12 cellular contexts compared by ENCODE assay signal in the genomic region with DNA sequence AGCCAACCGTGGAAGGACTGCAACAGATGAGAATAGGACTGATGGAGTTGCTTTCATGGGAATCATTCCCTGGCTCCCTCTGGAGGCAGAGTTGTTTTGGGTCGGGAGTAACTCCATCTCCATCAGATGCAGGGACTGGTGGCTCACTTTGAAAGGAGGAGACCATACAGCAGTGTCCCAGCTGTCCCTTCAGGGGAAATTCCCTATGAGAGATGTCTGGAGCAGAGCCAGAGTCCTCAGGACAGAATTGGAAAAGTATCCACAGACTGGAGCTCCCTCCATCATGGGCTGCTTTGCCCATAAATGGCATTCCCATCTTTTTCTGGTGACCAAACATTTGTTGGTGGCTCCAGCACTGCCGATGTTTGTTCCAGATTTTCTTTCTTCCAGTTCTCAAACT.
DNase-seq lines count a peak whose midpoint lies in the region; ATAC-seq lines count a peak whose summit lies in the region.
"Had no signal": no experiment of that assay in that cellular context is flagged by ENCODE, and none has a peak within 500 bp of the region (broad histone marks: within the 10 kb centered on the region; RNA-seq: fewer than 3 reads in every experiment).

No MANE protein-coding gene starts in this region.

- H3K9me3 Mint-ChIP-seq in activated T-cell treated with anti-CD3 and anti-CD28 coated beads, Interleukin-2, amount 50 U/mL, for 72 hours = peaks cover 2 to 5% of the 10 kb centered on the region in 2 donors
- peaks cover 4% of the 10 kb centered on the region for H3K9me3 Mint-ChIP-seq in activated T-cell treated with anti-CD3 and anti-CD28 coated beads, Interleukin-2, amount 50 U/mL, for 4 hours
- H3K9me3 Mint-ChIP-seq in stimulated activated naive CD8-positive, alpha-beta T cell treated with anti-CD3 and anti-CD28 coated beads, Interleukin-15, Interleukin-2, amounts not matched to agents 100 ng/mL and 50 ng/mL, for 24 hours = peaks cover 12% of the 10 kb centered on the region
- peaks cover 17% of the 10 kb centered on the region for H3K9me3 Mint-ChIP-seq in activated naive CD8-positive, alpha-beta T cell treated with anti-CD3 and anti-CD28 coated beads for 36 hours
- peaks cover 8 to 9% of the 10 kb centered on the region in 2 donors for H3K9me3 Mint-ChIP-seq in stimulated activated naive B cell treated with anti-CD40 and anti-IgM and Interleukin-4, amounts not matched to agents 10 μg/mL and 1 μg/mL and 100 μg/mL, for 72 hours

- no peak for DNase-seq in activated T-cell treated with anti-CD3 and anti-CD28 coated beads, Interleukin-2, amount 50 U/mL, for 72 hours
- DNase-seq in activated T-cell treated with anti-CD3 and anti-CD28 coated beads, Interleukin-2, amount 50 U/mL, for 4 hours = no peak
- DNase-seq in stimulated activated naive CD8-positive, alpha-beta T cell treated with anti-CD3 and anti-CD28 coated beads, Interleukin-15, Interleukin-2, amounts not matched to agents 100 U/mL and 50 U/mL, for 24 hours = no peak
- DNase-seq in activated naive CD8-positive, alpha-beta T cell treated with anti-CD3 and anti-CD28 coated beads for 36 hours = no peak
- DNase-seq in stimulated activated naive B cell treated with anti-CD40 and anti-IgM and Interleukin-4, amounts not matched to agents 10 μg/mL and 1 μg/mL and 100 μg/mL, for 72 hours = no peak
- no peak for DNase-seq in Kasumi-1 (lab: John Stamatoyannopoulos, UW)
- DNase-seq: C1 segment of cervical spinal cord, NCI-H1105 treated with DMSO at 0.1 percent for 48 hours, NCI-H187, NCI-H446 had no signal

- ATAC-seq in activated T-cell treated with anti-CD3 and anti-CD28 coated beads, Interleukin-2, amount 50 U/mL, for 72 hours (replicated peaks in 1 of 2) = no peak
- no peak for ATAC-seq in activated T-cell treated with anti-CD3 and anti-CD28 coated beads, Interleukin-2, amount 50 U/mL, for 4 hours
- ATAC-seq in stimulated activated naive CD8-positive, alpha-beta T cell treated with anti-CD3 and anti-CD28 coated beads, Interleukin-15, Interleukin-2, amounts not matched to agents 100 U/mL and 50 U/mL, for 24 hours = no peak
- no peak for ATAC-seq in stimulated activated naive B cell treated with anti-CD40 and anti-IgM and Interleukin-4, amounts not matched to agents 10 μg/mL and 1 μg/mL and 100 μg/mL, for 72 hours (replicated peaks)
- no peak for ATAC-seq in HG02798 (IDR thresholded peaks at IDR 0.05; ENCODE audit: poor library complexity, unreplicated experiment)

- H3K36me3 Mint-ChIP-seq in activated T-cell treated with anti-CD3 and anti-CD28 coated beads, Interleukin-2, amount 50 U/mL, for 72 hours (ENCODE audit: insufficient read depth in 2 of 2) = peaks cover 23 to 58% of the 10 kb centered on the region in 2 donors
- H3K36me3 Mint-ChIP-seq in activated T-cell treated with anti-CD3 and anti-CD28 coated beads, Interleukin-2, amount 50 U/mL, for 4 hours (ENCODE audit: insufficient read depth) = peaks cover 46% of the 10 kb centered on the region
- H3K36me3 Mint-ChIP-seq in stimulated activated naive CD8-positive, alpha-beta T cell treated with anti-CD3 and anti-CD28 coated beads, Interleukin-15, Interleukin-2, amounts not matched to agents 100 ng/mL and 50 ng/mL, for 24 hours (ENCODE audit: low read depth) = peaks cover 72% of the 10 kb centered on the region
- H3K36me3 Mint-ChIP-seq in activated naive CD8-positive, alpha-beta T cell treated with anti-CD3 and anti-CD28 coated beads for 36 hours = peaks cover 73% of the 10 kb centered on the region
- peaks cover 66 to 77% of the 10 kb centered on the region in 2 donors for H3K36me3 Mint-ChIP-seq in stimulated activated naive B cell treated with anti-CD40 and anti-IgM and Interleukin-4, amounts not matched to agents 10 μg/mL and 1 μg/mL and 100 μg/mL, for 72 hours

- H3K4me1 Mint-ChIP-seq in activated T-cell treated with anti-CD3 and anti-CD28 coated beads, Interleukin-2, amount 50 U/mL, for 72 hours (ENCODE audit: low read depth) = peaks cover 67% of the 10 kb centered on the region
- peaks cover 62% of the 10 kb centered on the region for H3K4me1 Mint-ChIP-seq in activated T-cell treated with anti-CD3 and anti-CD28 coated beads, Interleukin-2, amount 50 U/mL, for 4 hours (ENCODE audit: low read depth)
- peaks cover 65% of the 10 kb centered on the region for H3K4me1 Mint-ChIP-seq in stimulated activated naive CD8-positive, alpha-beta T cell treated with anti-CD3 and anti-CD28 coated beads, Interleukin-15, Interleukin-2, amounts not matched to agents 100 ng/mL and 50 ng/mL, for 24 hours (ENCODE audit: low read depth)
- peaks cover 62% of the 10 kb centered on the region for H3K4me1 Mint-ChIP-seq in activated naive CD8-positive, alpha-beta T cell treated with anti-CD3 and anti-CD28 coated beads for 36 hours
- H3K4me1 Mint-ChIP-seq in stimulated activated naive B cell treated with anti-CD40 and anti-IgM and Interleukin-4, amounts not matched to agents 10 μg/mL and 1 μg/mL and 100 μg/mL, for 72 hours = peaks cover 42 to 63% of the 10 kb centered on the region in 2 donors

- H3K4me3 Mint-ChIP-seq in activated T-cell treated with anti-CD3 and anti-CD28 coated beads, Interleukin-2, amount 50 U/mL, for 72 hours = no peak overlapping the region
- no peak overlapping the region for H3K4me3 Mint-ChIP-seq in activated T-cell treated with anti-CD3 and anti-CD28 coated beads, Interleukin-2, amount 50 U/mL, for 4 hours
- no peak overlapping the region for H3K4me3 Mint-ChIP-seq in stimulated activated naive CD8-positive, alpha-beta T cell treated with anti-CD3 and anti-CD28 coated beads, Interleukin-15, Interleukin-2, amounts not matched to agents 100 ng/mL and 50 ng/mL, for 24 hours
- no peak overlapping the region for H3K4me3 Mint-ChIP-seq in activated naive CD8-positive, alpha-beta T cell treated with anti-CD3 and anti-CD28 coated beads for 36 hours
- no peak overlapping the region for H3K4me3 Mint-ChIP-seq in stimulated activated naive B cell treated with anti-CD40 and anti-IgM and Interleukin-4, amounts not matched to agents 10 μg/mL and 1 μg/mL and 100 μg/mL, for 72 hours

- no peaks in the 10 kb centered on the region for H3K27me3 Mint-ChIP-seq in activated T-cell treated with anti-CD3 and anti-CD28 coated beads, Interleukin-2, amount 50 U/mL, for 72 hours (ENCODE audit: low read depth)
- no peaks in the 10 kb centered on the region for H3K27me3 Mint-ChIP-seq in activated T-cell treated with anti-CD3 and anti-CD28 coated beads, Interleukin-2, amount 50 U/mL, for 4 hours (ENCODE audit: low read depth)
- H3K27me3 Mint-ChIP-seq in stimulated activated naive CD8-positive, alpha-beta T cell treated with anti-CD3 and anti-CD28 coated beads, Interleukin-15, Interleukin-2, amounts not matched to agents 100 ng/mL and 50 ng/mL, for 24 hours = no peaks in the 10 kb centered on the region
- no peaks in the 10 kb centered on the region for H3K27me3 Mint-ChIP-seq in activated naive CD8-positive, alpha-beta T cell treated with anti-CD3 and anti-CD28 coated beads for 36 hours
- no peaks in the 10 kb centered on the region for H3K27me3 Mint-ChIP-seq in stimulated activated naive B cell treated with anti-CD40 and anti-IgM and Interleukin-4, amounts not matched to agents 10 μg/mL and 1 μg/mL and 100 μg/mL, for 72 hours

- peak overlapping the region; percentile 57 for H3K27ac Mint-ChIP-seq in activated T-cell treated with anti-CD3 and anti-CD28 coated beads, Interleukin-2, amount 50 U/mL, for 72 hours
- H3K27ac Mint-ChIP-seq in stimulated activated naive CD8-positive, alpha-beta T cell treated with anti-CD3 and anti-CD28 coated beads, Interleukin-15, Interleukin-2, amounts not matched to agents 100 ng/mL and 50 ng/mL, for 24 hours = peak overlapping the region; percentile 43
- peak overlapping the region; percentile 51 for H3K27ac Mint-ChIP-seq in activated naive CD8-positive, alpha-beta T cell treated with anti-CD3 and anti-CD28 coated beads for 36 hours
- H3K27ac Mint-ChIP-seq in stimulated activated naive B cell treated with anti-CD40 and anti-IgM and Interleukin-4, amounts not matched to agents 10 μg/mL and 1 μg/mL and 100 μg/mL, for 72 hours = peak overlapping the region; percentile 31
